21 cellular contexts compared by ENCODE assay signal in genomic region chr3:131972550-131972949, GRCh38.
"Had no signal": no experiment of that assay in that cellular context is flagged by ENCODE, and none has a peak within 500 bp of the region (broad histone marks: within the 10 kb centered on the region; RNA-seq: fewer than 3 reads in every experiment).

No MANE protein-coding gene starts in this region.

- H3K9me3 ChIP-seq: left lung, transverse colon, vagina had no signal

- H3K9me3 Mint-ChIP-seq: nephron; T-helper 1 cell treated with Interleukin-12 subunit alpha and Interleukin-12 subunit beta and Interleukin-4 antibody, amounts not matched to agents 30 μg/mL and 1 μg/mL, for 36 hours had no signal

- H3K4me1 ChIP-seq: left lung, transverse colon, vagina had no signal

- H3K27me3 Mint-ChIP-seq: activated naive CD8-positive, alpha-beta T cell treated with anti-CD3 and anti-CD28 coated beads for 36 hours; progenitor cell of endocrine pancreas had no signal

- H3K4me3 ChIP-seq: coronary artery, heart left ventricle, left lung, transverse colon, vagina had no signal

- H3K4me3 Mint-ChIP-seq: activated naive CD8-positive, alpha-beta T cell treated with anti-CD3 and anti-CD28 coated beads for 36 hours; mesothelial cell of epicardium; nephron; T-helper 1 cell treated with Interleukin-12 subunit alpha and Interleukin-12 subunit beta and Interleukin-4 antibody, amounts not matched to agents 30 μg/mL and 1 μg/mL, for 36 hours had no signal

- DNase-seq: activated CD4-positive, alpha-beta T cell treated with anti-CD3 and anti-CD28 coated beads, Interleukin-2, amount 50 U/mL, for 1 hour; activated naive CD4-positive, alpha-beta T cell; activated naive CD8-positive, alpha-beta T cell treated with anti-CD3 and anti-CD28 coated beads for 36 hours; activated T-cell treated with anti-CD3 and anti-CD28 coated beads for 4 hours; amygdala; brain microvascular endothelial cell; heart left ventricle; left lung; stimulated activated CD4-positive, alpha-beta T cell treated with anti-CD3 and anti-CD28 coated beads, Interleukin-12 subunit alpha, Interleukin-12 subunit beta, amount 100 ng/mL, for 4 hours; stimulated activated CD4-positive, alpha-beta T cell treated with anti-CD3 and anti-CD28 coated beads, Interleukin-1b, Interleukin-23, amount 100 ng/mL, for 48 hours; stimulated activated CD8-positive, alpha-beta memory T cell treated with anti-CD3 and anti-CD28 coated beads, Interleukin-4, amount 100 ng/mL, for 48 hours; stimulated activated naive CD8-positive, alpha-beta T cell treated with anti-CD3 and anti-CD28 coated beads, Interleukin-15, Interleukin-2, amounts not matched to agents 100 U/mL and 50 U/mL, for 24 hours; substantia nigra; transverse colon had no signal

- H3K27ac ChIP-seq: brain microvascular endothelial cell, left lung, transverse colon, vagina had no signal

- H3K4me1 Mint-ChIP-seq: activated naive CD8-positive, alpha-beta T cell treated with anti-CD3 and anti-CD28 coated beads for 36 hours had no signal

- H3K27me3 ChIP-seq: brain microvascular endothelial cell, heart left ventricle, left lung, transverse colon, vagina had no signal

- ATAC-seq: activated CD4-positive, CD25-positive, alpha-beta regulatory T cell treated with anti-CD3 and anti-CD28 coated beads, Interleukin-2, amount 50 U/mL, for 24 hours; left lung; stimulated activated naive CD8-positive, alpha-beta T cell treated with anti-CD3 and anti-CD28 coated beads, Interleukin-15, Interleukin-2, amounts not matched to agents 100 U/mL and 50 U/mL, for 24 hours had no signal

- H3K36me3 ChIP-seq: brain microvascular endothelial cell, heart left ventricle, left lung, transverse colon, vagina had no signal

- H3K36me3 Mint-ChIP-seq: activated naive CD8-positive, alpha-beta T cell treated with anti-CD3 and anti-CD28 coated beads for 36 hours; mesothelial cell of epicardium had no signal

- H3K27ac Mint-ChIP-seq: activated naive CD8-positive, alpha-beta T cell treated with anti-CD3 and anti-CD28 coated beads for 36 hours; mesothelial cell of epicardium; nephron; progenitor cell of endocrine pancreas; T-helper 1 cell treated with Interleukin-12 subunit alpha and Interleukin-12 subunit beta and Interleukin-4 antibody, amounts not matched to agents 30 μg/mL and 1 μg/mL, for 36 hours had no signal
